In genomic region chr10:11611248-11612003, GRCh38 we compare ENCODE assay signal across 1 cellular context.
TF ChIP-seq lines count a peak whose summit lies in the region.

USP6NL (minus strand) TSS chr10:11611650; CDS start chr10:11597634, 14,016 bp downstream.

TF ChIP-seq in HepG2, 621 proteins besides CTCF, POLR2A, EP300 and RAD21 (continued from another document and continues in another):
- TF ChIP-seq ZFP37 (CRISPR knock-in tag; IDR thresholded peaks at IDR 0.05; ENCODE audit: borderline replicate concordance): no peak
- no peak for TF ChIP-seq ZNF484 (CRISPR knock-in tag; IDR thresholded peaks at IDR 0.05; ENCODE audit: borderline replicate concordance, low read depth)
- no peak for TF ChIP-seq TERF1 (CRISPR knock-in tag; IDR thresholded peaks at IDR 0.05)
- TF ChIP-seq ZNF362 (CRISPR knock-in tag; IDR thresholded peaks at IDR 0.05; ENCODE audit: borderline replicate concordance): no peak; the same call in 1 of the 2 replicates
- no peak for TF ChIP-seq CBX2 (IDR thresholded peaks at IDR 0.05; ENCODE audit: low read depth, low read length)
- no peak for TF ChIP-seq CBX2 (CRISPR knock-in tag; IDR thresholded peaks at IDR 0.05; ENCODE audit: low read depth)
- peak; percentile 32; the same call in 1 of the 2 replicates for TF ChIP-seq KLF12 (CRISPR knock-in tag; IDR thresholded peaks at IDR 0.05; ENCODE audit: borderline replicate concordance)
- TF ChIP-seq KDM4B (CRISPR knock-in tag; IDR thresholded peaks at IDR 0.05): no peak
- peak; percentile 51 for TF ChIP-seq ZFY (CRISPR knock-in tag; IDR thresholded peaks at IDR 0.05)
- TF ChIP-seq AKNA (CRISPR knock-in tag; IDR thresholded peaks at IDR 0.05; ENCODE audit: borderline replicate concordance): no peak
- no peak for TF ChIP-seq BRD4 (CRISPR knock-in tag; IDR thresholded peaks at IDR 0.05)
- TF ChIP-seq NFATC3 (CRISPR knock-in tag; IDR thresholded peaks at IDR 0.05): no peak
- TF ChIP-seq KMT2B (CRISPR knock-in tag; IDR thresholded peaks at IDR 0.05): 0 out of 2 replicates have a peak, but pooled peaks have one; percentile 10
- TF ChIP-seq BCLAF1 (IDR thresholded peaks at IDR 0.05): no peak
- TF ChIP-seq ISX (CRISPR knock-in tag; conservative IDR thresholded peaks at IDR 0.05): no peak
- no peak for TF ChIP-seq ZNF274 (CRISPR knock-in tag; IDR thresholded peaks at IDR 0.05)
- TF ChIP-seq ZNF574 (CRISPR knock-in tag; IDR thresholded peaks at IDR 0.05): no peak; the same call in 1 of the 2 replicates
- no peak; the same call in 1 of the 2 replicates for TF ChIP-seq HDAC2 (CRISPR knock-in tag; IDR thresholded peaks at IDR 0.05)
- TF ChIP-seq ZNF687 (CRISPR knock-in tag; IDR thresholded peaks at IDR 0.05): peak; percentile 77
- TF ChIP-seq ZC3H13 (CRISPR knock-in tag; IDR thresholded peaks at IDR 0.05): no peak
- no peak for TF ChIP-seq MLXIP (CRISPR knock-in tag; IDR thresholded peaks at IDR 0.05; ENCODE audit: borderline replicate concordance)
- TF ChIP-seq HOXA5 (CRISPR knock-in tag; IDR thresholded peaks at IDR 0.05): no peak
- no peak for TF ChIP-seq SETDB1 (CRISPR knock-in tag; IDR thresholded peaks at IDR 0.05; ENCODE audit: borderline replicate concordance)
- TF ChIP-seq FOXJ3 (CRISPR knock-in tag; IDR thresholded peaks at IDR 0.05; ENCODE audit: borderline replicate concordance): no peak
- TF ChIP-seq ZSCAN22 (CRISPR knock-in tag; IDR thresholded peaks at IDR 0.05): no peak
- TF ChIP-seq CC2D1A (CRISPR knock-in tag; IDR thresholded peaks at IDR 0.05): no peak
- TF ChIP-seq HES4 (CRISPR knock-in tag; IDR thresholded peaks at IDR 0.05; ENCODE audit: borderline replicate concordance): no peak; the same call in 1 of the 2 replicates
- no peak for TF ChIP-seq KLF11 (CRISPR knock-in tag; IDR thresholded peaks at IDR 0.05)
- no peak for TF ChIP-seq TEAD2 (CRISPR knock-in tag; IDR thresholded peaks at IDR 0.05)
- no peak for TF ChIP-seq ZNF207 (IDR thresholded peaks at IDR 0.05; ENCODE audit: borderline replicate concordance)
- no peak for TF ChIP-seq ZNF549 (CRISPR knock-in tag; IDR thresholded peaks at IDR 0.05)
- no peak for TF ChIP-seq HNF1B (CRISPR knock-in tag; IDR thresholded peaks at IDR 0.05)
- no peak for TF ChIP-seq E2F1 (CRISPR knock-in tag; IDR thresholded peaks at IDR 0.05)
- TF ChIP-seq ZNF350 (CRISPR knock-in tag; IDR thresholded peaks at IDR 0.05; ENCODE audit: borderline replicate concordance, low read depth): no peak
- TF ChIP-seq NFIC (IDR thresholded peaks at IDR 0.05; ENCODE audit: low read length): no peak
- TF ChIP-seq DR1 (CRISPR knock-in tag; IDR thresholded peaks at IDR 0.05): no peak
